2 cellular contexts compared by ENCODE assay signal in genomic region chr3:107689355-107689754, GRCh38.
A peak's percentile ranks its signal among the peaks of the same experiment; 100 is the strongest.
TF ChIP-seq lines count a peak whose summit lies in the region.

No MANE protein-coding gene starts in this region.

TF ChIP-seq in HepG2, 621 proteins besides CTCF, POLR2A, EP300 and RAD21 (continued from another document and continues in another):
- TF ChIP-seq MTERF4 (CRISPR knock-in tag; IDR thresholded peaks at IDR 0.05) (no peak), FOXO1 (CRISPR knock-in tag; IDR thresholded peaks at IDR 0.05) (0 out of 2 replicates have a peak, but pooled peaks have one; percentile 22), NFIC (IDR thresholded peaks at IDR 0.05; ENCODE audit: low read length) (peak; percentile 82; the same call in 1 of the 2 replicates), FOXP1 (IDR thresholded peaks at IDR 0.05) (no peak), FOXP1 (CRISPR knock-in tag; IDR thresholded peaks at IDR 0.05) (peak; percentile 90), KAT8 (CRISPR knock-in tag; IDR thresholded peaks at IDR 0.05) (no peak), ESRRA (CRISPR knock-in tag; IDR thresholded peaks at IDR 0.05; ENCODE audit: low read depth) (no peak), TOE1 (CRISPR knock-in tag; IDR thresholded peaks at IDR 0.05) (no peak), HINFP (CRISPR knock-in tag; IDR thresholded peaks at IDR 0.05; ENCODE audit: low read depth) (no peak), FOXK1 (CRISPR knock-in tag; IDR thresholded peaks at IDR 0.05; ENCODE audit: borderline replicate concordance, low read depth) (peak; percentile 31; the same call in 1 of the 2 replicates), SP4 (CRISPR knock-in tag; IDR thresholded peaks at IDR 0.05) (no peak), ZNF576 (CRISPR knock-in tag; IDR thresholded peaks at IDR 0.05) (no peak), NR1H2 (CRISPR knock-in tag; IDR thresholded peaks at IDR 0.05; ENCODE audit: borderline replicate concordance, low read depth) (no peak), ZNF788 (CRISPR knock-in tag; IDR thresholded peaks at IDR 0.05; ENCODE audit: borderline replicate concordance) (no peak), ZNF331 (CRISPR knock-in tag; IDR thresholded peaks at IDR 0.05) (no peak), ZNF564 (CRISPR knock-in tag; IDR thresholded peaks at IDR 0.05) (no peak), SIN3A (IDR thresholded peaks at IDR 0.05; ENCODE audit: borderline replicate concordance, low read depth, low read length) (no peak), ZNF770 (CRISPR knock-in tag; IDR thresholded peaks at IDR 0.05) (no peak), KLF6 (CRISPR knock-in tag; IDR thresholded peaks at IDR 0.05) (no peak), CEBPG (CRISPR knock-in tag; IDR thresholded peaks at IDR 0.05) (peak; percentile 75), AKAP8 (CRISPR knock-in tag; IDR thresholded peaks at IDR 0.05) (no peak), NFKBIZ (CRISPR knock-in tag; IDR thresholded peaks at IDR 0.05) (0 out of 2 replicates have a peak, but pooled peaks have one; percentile 49), ZKSCAN5 (CRISPR knock-in tag; IDR thresholded peaks at IDR 0.05) (no peak), ZNF256 (CRISPR knock-in tag; conservative IDR thresholded peaks at IDR 0.05) (no peak), HIC2 (CRISPR knock-in tag; IDR thresholded peaks at IDR 0.05; ENCODE audit: low read depth) (no peak), NCOA2 (CRISPR knock-in tag; IDR thresholded peaks at IDR 0.05) (peak; percentile 88)

TF ChIP-seq in WTC11, 78 proteins besides CTCF, POLR2A, EP300 and RAD21 (continued from another document):
- no peak for TF ChIP-seq AFF4 (CRISPR knock-in tag; IDR thresholded peaks at IDR 0.05; ENCODE audit: borderline replicate concordance)
